In genomic region chr7:40808409-40808942, GRCh38 we compare ENCODE assay signal across 13 cellular contexts.
A peak's percentile ranks its signal among the peaks of the same experiment; 100 is the strongest.
DNase-seq lines count a peak whose midpoint lies in the region; ATAC-seq and TF ChIP-seq lines count a peak whose summit lies in the region.
"Had no signal": no experiment of that assay in that cellular context is flagged by ENCODE, and none has a peak within 500 bp of the region (broad histone marks: within the 10 kb centered on the region; RNA-seq: fewer than 3 reads in every experiment).

No MANE protein-coding gene starts in this region.

- H3K27ac Mint-ChIP-seq in Caco-2 (ENCODE audit: unreplicated experiment) = no peak overlapping the region
- H3K27ac Mint-ChIP-seq: naive thymus-derived CD4-positive, alpha-beta T cell had no signal

- no peaks in the 10 kb centered on the region for H3K79me2 ChIP-seq in fibroblast of lung (ENCODE audit: control insufficient read depth, insufficient read depth, low read length)

- intact Hi-C loops in posterior cingulate gyrus (cut with DNase I) (no loop called here), Caco-2 (cut with micrococcal nuclease; ENCODE audit: unreplicated experiment) (no loop called here)

- ATAC-seq in SK-N-SH treated with all-trans-retinoic acid at 6 μM for 48 hours = peak; percentile 81
- ATAC-seq in GM19351 (IDR thresholded peaks at IDR 0.05; ENCODE audit: unreplicated experiment) = no peak
- ATAC-seq: naive thymus-derived CD4-positive, alpha-beta T cell had no signal

- peaks cover 6% of the 10 kb centered on the region for H3K4me1 Mint-ChIP-seq in Caco-2 (ENCODE audit: low read depth, unreplicated experiment)
- H3K4me1 Mint-ChIP-seq: naive thymus-derived CD4-positive, alpha-beta T cell had no signal

- H3K9me3 Mint-ChIP-seq in Caco-2 (ENCODE audit: unreplicated experiment) = peaks cover 27% of the 10 kb centered on the region

- H3K9ac ChIP-seq in fibroblast of lung (ENCODE audit: insufficient read depth, low read length) = no peak overlapping the region

- peak overlapping the region; percentile 60 for H3K27ac ChIP-seq in fibroblast of lung (ENCODE audit: insufficient read depth, low read length)

- BruUV-seq in Caco-2 (replicated peaks; lab: Mats Ljungman, UMichigan) = no TSS peak

- no peaks in the 10 kb centered on the region for H3K27me3 ChIP-seq in fibroblast of lung (ENCODE audit: control insufficient read depth, insufficient read depth, low read length)
- no peaks in the 10 kb centered on the region for H3K27me3 ChIP-seq in Caco-2 (replicated peaks; ENCODE audit: control insufficient read depth, insufficient read depth, low read length)

- no peak overlapping the region for H2AFZ ChIP-seq in fibroblast of lung (ENCODE audit: low read length)

- H3K4me1 ChIP-seq in fibroblast of lung (ENCODE audit: control insufficient read depth, extremely low read depth, insufficient read depth, low read length) (peaks cover 2% of the 10 kb centered on the region), Caco-2 (no peaks in the 10 kb centered on the region)

- DNase-seq in ELR (ENCODE audit: low read depth) (peak; percentile 60), fibroblast of lung (ENCODE audit: low read depth in 2 of 2) (peak; percentile 85 to 96), skeletal muscle cell (ENCODE audit: low read depth) (peak; percentile 100), posterior cingulate gyrus (no peak), Caco-2 (no peak)
- no peak for DNase-seq in activated T-cell treated with anti-CD3 and anti-CD28 coated beads, Interleukin-2, amount 50 U/mL, for 1 hour
- DNase-seq: activated CD4-positive, CD25-positive, alpha-beta regulatory T cell treated with anti-CD3 and anti-CD28 coated beads, Interleukin-2, amount 50 U/mL, for 72 hours; DMS153; naive thymus-derived CD4-positive, alpha-beta T cell; NCI-H2171; stimulated activated CD4-positive, alpha-beta T cell treated with anti-CD3 and anti-CD28 coated beads, Interleukin-15, amount 100 ng/mL, for 24 hours had no signal

- H3K27me3 Mint-ChIP-seq in Caco-2 (ENCODE audit: insufficient read depth, unreplicated experiment) = no peaks in the 10 kb centered on the region
- H3K27me3 Mint-ChIP-seq: naive thymus-derived CD4-positive, alpha-beta T cell had no signal

- H3K36me3 Mint-ChIP-seq in Caco-2 (ENCODE audit: insufficient read depth, unreplicated experiment) = no peaks in the 10 kb centered on the region

- H3K36me3 ChIP-seq in fibroblast of lung (ENCODE audit: control insufficient read depth, insufficient read depth, low read length) = no peaks in the 10 kb centered on the region
- no peaks in the 10 kb centered on the region for H3K36me3 ChIP-seq in Caco-2 (ENCODE audit: control insufficient read depth, insufficient read depth, low read length)

- H3K9me3 ChIP-seq in fibroblast of lung (ENCODE audit: control insufficient read depth, insufficient read depth, low read depth, low read length) (no peaks in the 10 kb centered on the region), Caco-2 (no peaks in the 10 kb centered on the region)

- H4K20me1 ChIP-seq in fibroblast of lung (ENCODE audit: control insufficient read depth, extremely low read depth, insufficient read depth, low read length) = no peaks in the 10 kb centered on the region

- H3K4me2 ChIP-seq in fibroblast of lung (ENCODE audit: extremely low read depth, insufficient read depth, low read length) = no peak overlapping the region

- no peak overlapping the region for H3K4me3 ChIP-seq in fibroblast of lung (replicated peaks in 1 of 4; ENCODE audit: control extremely low read depth in 1 of 4, insufficient read depth in 1 of 4, low read depth in 3 of 4, low read length in 4 of 4)
- H3K4me3 ChIP-seq in skeletal muscle cell (ENCODE audit: low read depth, low read length) = no peak overlapping the region
- no peak overlapping the region for H3K4me3 ChIP-seq in Caco-2 (ENCODE audit: low read depth, low read length)

- CTCF ChIA-PET in Caco-2 (lab: Charles Lee) = no interaction called here

- POLR2A ChIA-PET in Caco-2 (lab: Charles Lee) = no interaction called here

- TF ChIP-seq CTCF in fibroblast of lung (conservative IDR thresholded peaks at IDR 0.05 in 1 of 2, IDR thresholded peaks at IDR 0.05 in 1 of 2; ENCODE audit: low read depth in 1 of 2, low read length in 2 of 2) (no peak), Caco-2 (IDR thresholded peaks at IDR 0.05; ENCODE audit: insufficient read depth in 1 of 2, low read depth in 1 of 2, low read length in 1 of 2, severe bottlenecking in 1 of 2, unreplicated experiment in 1 of 2) (no peak)

- no peak overlapping the region for H3K4me3 Mint-ChIP-seq in Caco-2 (ENCODE audit: unreplicated experiment)
- H3K4me3 Mint-ChIP-seq: naive thymus-derived CD4-positive, alpha-beta T cell had no signal

TF ChIP-seq in SK-N-SH treated with all-trans-retinoic acid at 6 μM for 48 hours, 23 proteins besides CTCF, POLR2A, EP300 and RAD21:
- TF ChIP-seq GLIS3 (CRISPR knock-in tag; IDR thresholded peaks at IDR 0.05) (no peak), CSRNP3 (CRISPR knock-in tag; IDR thresholded peaks at IDR 0.05) (no peak), OSR1 (CRISPR knock-in tag; IDR thresholded peaks at IDR 0.05) (no peak; the same call in 1 of the 2 replicates), ISL1 (CRISPR knock-in tag; IDR thresholded peaks at IDR 0.05) (no peak), CSDC2 (CRISPR knock-in tag; IDR thresholded peaks at IDR 0.05) (no peak), ZNF8 (CRISPR knock-in tag; IDR thresholded peaks at IDR 0.05) (no peak), ARNTL (CRISPR knock-in tag; IDR thresholded peaks at IDR 0.05; ENCODE audit: borderline replicate concordance, low read depth) (no peak), ZC3H10 (CRISPR knock-in tag; IDR thresholded peaks at IDR 0.05) (no peak), ZNF70 (CRISPR knock-in tag; IDR thresholded peaks at IDR 0.05) (no peak), PATZ1 (CRISPR knock-in tag; IDR thresholded peaks at IDR 0.05; ENCODE audit: borderline replicate concordance) (no peak), PPARA (CRISPR knock-in tag; IDR thresholded peaks at IDR 0.05; ENCODE audit: borderline replicate concordance) (no peak)

Comparison
In these comparisons a context has a peak if more than half of its experiments do, and no peak if none do; other contexts are left out.
1. DNase-seq: peak in ELR (single experiment), fibroblast of lung (2 of 2) and skeletal muscle cell (single experiment); none in posterior cingulate gyrus (0 of 10), Caco-2 (0 of 2) and activated T-cell treated with anti-CD3 and anti-CD28 coated beads, Interleukin-2, amount 50 U/mL, for 1 hour (single experiment).